2 cellular contexts compared by ENCODE assay signal in the genomic region with DNA sequence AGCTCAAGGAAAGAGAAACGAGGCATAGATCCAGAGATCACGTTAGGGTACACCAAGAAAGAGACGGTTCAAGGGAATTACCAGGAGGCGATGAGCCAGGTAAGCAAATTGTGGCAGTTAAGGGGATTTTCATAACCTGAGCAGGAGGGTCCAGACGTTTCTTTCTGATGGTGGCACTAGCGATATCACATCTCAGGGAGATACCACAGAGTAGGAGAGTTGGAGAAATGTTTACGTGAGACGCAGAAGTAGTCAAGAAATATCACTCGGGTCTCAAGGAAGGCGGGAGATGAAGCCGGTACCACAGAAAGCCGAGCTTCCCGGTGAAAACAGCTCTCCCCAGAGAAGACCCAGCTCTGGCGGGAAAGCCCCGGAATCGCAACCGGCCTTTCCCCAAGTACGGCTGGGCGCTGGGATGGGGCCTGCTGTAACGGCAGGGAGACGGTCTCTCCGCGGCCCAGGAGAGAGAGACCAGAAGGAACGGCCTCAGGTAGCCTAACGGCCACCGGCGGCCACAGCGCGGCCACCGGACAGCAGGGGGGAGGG.
TF ChIP-seq lines count a peak whose summit lies in the region.

No MANE protein-coding gene starts in this region.

TF ChIP-seq in GM23338, 12 proteins besides CTCF, POLR2A, EP300 and RAD21 (continues in another document):
- TF ChIP-seq POLR2AphosphoS5 (IDR thresholded peaks at IDR 0.05; ENCODE audit: low read depth) (no peak), ZNF114 (CRISPR knock-in tag; IDR thresholded peaks at IDR 0.05) (no peak), NANOG (IDR thresholded peaks at IDR 0.05; ENCODE audit: borderline replicate concordance) (no peak), EZH2phosphoT487 (IDR thresholded peaks at IDR 0.05; ENCODE audit: unreplicated experiment) (no peak), STAT1 (IDR thresholded peaks at IDR 0.05; ENCODE audit: unreplicated experiment) (no peak), JUNB (IDR thresholded peaks at IDR 0.05; ENCODE audit: unreplicated experiment) (no peak), EZH2 (IDR thresholded peaks at IDR 0.05; ENCODE audit: low read depth, unreplicated experiment) (no peak), ZNF331 (CRISPR knock-in tag; IDR thresholded peaks at IDR 0.05; ENCODE audit: low read depth) (no peak), CREB1 (CRISPR knock-in tag; IDR thresholded peaks at IDR 0.05; ENCODE audit: low read depth) (no peak)
- TF ChIP-seq, protein P1, sequence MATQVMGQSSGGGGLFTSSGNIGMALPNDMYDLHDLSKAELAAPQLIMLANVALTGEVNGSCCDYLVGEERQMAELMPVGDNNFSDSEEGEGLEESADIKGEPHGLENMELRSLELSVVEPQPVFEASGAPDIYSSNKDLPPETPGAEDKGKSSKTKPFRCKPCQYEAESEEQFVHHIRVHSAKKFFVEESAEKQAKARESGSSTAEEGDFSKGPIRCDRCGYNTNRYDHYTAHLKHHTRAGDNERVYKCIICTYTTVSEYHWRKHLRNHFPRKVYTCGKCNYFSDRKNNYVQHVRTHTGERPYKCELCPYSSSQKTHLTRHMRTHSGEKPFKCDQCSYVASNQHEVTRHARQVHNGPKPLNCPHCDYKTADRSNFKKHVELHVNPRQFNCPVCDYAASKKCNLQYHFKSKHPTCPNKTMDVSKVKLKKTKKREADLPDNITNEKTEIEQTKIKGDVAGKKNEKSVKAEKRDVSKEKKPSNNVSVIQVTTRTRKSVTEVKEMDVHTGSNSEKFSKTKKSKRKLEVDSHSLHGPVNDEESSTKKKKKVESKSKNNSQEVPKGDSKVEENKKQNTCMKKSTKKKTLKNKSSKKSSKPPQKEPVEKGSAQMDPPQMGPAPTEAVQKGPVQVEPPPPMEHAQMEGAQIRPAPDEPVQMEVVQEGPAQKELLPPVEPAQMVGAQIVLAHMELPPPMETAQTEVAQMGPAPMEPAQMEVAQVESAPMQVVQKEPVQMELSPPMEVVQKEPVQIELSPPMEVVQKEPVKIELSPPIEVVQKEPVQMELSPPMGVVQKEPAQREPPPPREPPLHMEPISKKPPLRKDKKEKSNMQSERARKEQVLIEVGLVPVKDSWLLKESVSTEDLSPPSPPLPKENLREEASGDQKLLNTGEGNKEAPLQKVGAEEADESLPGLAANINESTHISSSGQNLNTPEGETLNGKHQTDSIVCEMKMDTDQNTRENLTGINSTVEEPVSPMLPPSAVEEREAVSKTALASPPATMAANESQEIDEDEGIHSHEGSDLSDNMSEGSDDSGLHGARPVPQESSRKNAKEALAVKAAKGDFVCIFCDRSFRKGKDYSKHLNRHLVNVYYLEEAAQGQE (IDR thresholded peaks at IDR 0.05; ENCODE audit: unreplicated experiment): no peak
- TF ChIP-seq, protein P2, sequence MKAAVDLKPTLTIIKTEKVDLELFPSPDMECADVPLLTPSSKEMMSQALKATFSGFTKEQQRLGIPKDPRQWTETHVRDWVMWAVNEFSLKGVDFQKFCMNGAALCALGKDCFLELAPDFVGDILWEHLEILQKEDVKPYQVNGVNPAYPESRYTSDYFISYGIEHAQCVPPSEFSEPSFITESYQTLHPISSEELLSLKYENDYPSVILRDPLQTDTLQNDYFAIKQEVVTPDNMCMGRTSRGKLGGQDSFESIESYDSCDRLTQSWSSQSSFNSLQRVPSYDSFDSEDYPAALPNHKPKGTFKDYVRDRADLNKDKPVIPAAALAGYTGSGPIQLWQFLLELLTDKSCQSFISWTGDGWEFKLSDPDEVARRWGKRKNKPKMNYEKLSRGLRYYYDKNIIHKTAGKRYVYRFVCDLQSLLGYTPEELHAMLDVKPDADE (IDR thresholded peaks at IDR 0.05): no peak

TF ChIP-seq in H1, 55 proteins besides CTCF, POLR2A, EP300 and RAD21:
- TF ChIP-seq NANOG (IDR thresholded peaks at IDR 0.05; ENCODE audit: insufficient read depth, low read depth, low read length, poor library complexity, severe bottlenecking) (no peak), CHD7 (IDR thresholded peaks at IDR 0.05; ENCODE audit: insufficient replicate concordance, low read length) (no peak), SRF (IDR thresholded peaks at IDR 0.05; ENCODE audit: low read depth, low read length) (no peak), EZH2 (IDR thresholded peaks at IDR 0.05; ENCODE audit: low read depth, low read length, severe bottlenecking) (no peak)
- TF ChIP-seq, protein P3, sequence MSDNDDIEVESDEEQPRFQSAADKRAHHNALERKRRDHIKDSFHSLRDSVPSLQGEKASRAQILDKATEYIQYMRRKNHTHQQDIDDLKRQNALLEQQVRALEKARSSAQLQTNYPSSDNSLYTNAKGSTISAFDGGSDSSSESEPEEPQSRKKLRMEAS (IDR thresholded peaks at IDR 0.05): no peak
